Comparison of ENCODE assay signal across 8 cellular contexts in genomic region chr5:150624334-150625163, GRCh38. TPM values are rescaled to one million over a fixed set of nuclear protein-coding genes. Genes with fewer than 3 reads are reported as not detected.
DNase-seq lines count a peak whose midpoint lies in the region; ATAC-seq and TF ChIP-seq lines count a peak whose summit lies in the region.

No MANE protein-coding gene starts in this region.

- H3K79me2 ChIP-seq in hepatocyte, result peaks cover 10% of the 10 kb centered on the region

- intact Hi-C loops in adrenal gland (cut with DNase I), result no loop called here

- H3K9me2 ChIP-seq in hepatocyte (replicated peaks; ENCODE audit: insufficient read depth), result no peaks in the 10 kb centered on the region

- peak in 1 of 2 donors; percentile 19 for TF ChIP-seq POLR2A in adrenal gland (IDR thresholded peaks at IDR 0.05)

- H3K27ac ChIP-seq in adrenal gland (peak overlapping the region; percentile 27 to 97 (median 90)), hepatocyte (peak overlapping the region; percentile 15), skin epidermis (peak overlapping the region; percentile 3 to 93 (median 82))

- H3K9me3 ChIP-seq in NT2/D1 (ENCODE audit: insufficient read depth, low read length), result no peaks in the 10 kb centered on the region
- no peaks in the 10 kb centered on the region for H3K9me3 ChIP-seq in adrenal gland (replicated peaks in 1 of 3)
- H3K9me3 ChIP-seq in hepatocyte (ENCODE audit: low read depth), result no peaks in the 10 kb centered on the region

- H3K4me2 ChIP-seq in hepatocyte, result peak overlapping the region; percentile 99

- TF ChIP-seq CTCF in adrenal gland (IDR thresholded peaks at IDR 0.05) (peak in 2 of 6 experiments; percentile 5 to 14), hepatocyte (IDR thresholded peaks at IDR 0.05; ENCODE audit: poor library complexity) (no peak)

- H2AFZ ChIP-seq in hepatocyte, result peak overlapping the region; percentile 37

- H3K27me3 ChIP-seq in NT2/D1 (ENCODE audit: insufficient read depth, insufficient read length) (peaks cover 13% of the 10 kb centered on the region), adrenal gland (no peaks in the 10 kb centered on the region), hepatocyte (no peaks in the 10 kb centered on the region)

- H3K36me3 ChIP-seq in NT2/D1 (ENCODE audit: insufficient read depth, insufficient read length, low read length) (no peaks in the 10 kb centered on the region), adrenal gland (replicated peaks in 1 of 2) (no peaks in the 10 kb centered on the region), hepatocyte (replicated peaks; ENCODE audit: insufficient read depth, low read depth) (no peaks in the 10 kb centered on the region)

- no peaks in the 10 kb centered on the region for H4K20me1 ChIP-seq in hepatocyte (ENCODE audit: insufficient read depth, poor library complexity, severe bottlenecking)

- peaks cover 18% of the 10 kb centered on the region for H3K4me1 ChIP-seq in NT2/D1 (ENCODE audit: insufficient read depth, insufficient read length)
- peaks cover 34 to 56% of the 10 kb centered on the region in 2 donors for H3K4me1 ChIP-seq in adrenal gland (replicated peaks in 1 of 2)
- peaks cover 19% of the 10 kb centered on the region for H3K4me1 ChIP-seq in hepatocyte (ENCODE audit: insufficient read depth)

- peak overlapping the region; percentile 45 for H3K4me3 ChIP-seq in NT2/D1 (ENCODE audit: insufficient read length, low read depth)
- H3K4me3 ChIP-seq in adrenal gland, result peak overlapping the region; percentile 91 to 97 (median 94)
- peak overlapping the region; percentile 52 for H3K4me3 ChIP-seq in hepatocyte
- peak overlapping the region; percentile 47 to 67 (median 56) for H3K4me3 ChIP-seq in skin epidermis

- H3K9ac ChIP-seq in NT2/D1 (ENCODE audit: insufficient read length, low read depth), result peak overlapping the region; percentile 64

- WGBS in adrenal gland, 4 donors, result 3 to 17% (median 7%) methylated on average over 6 to 74 of the region's 74 CpGs
- WGBS in hepatocyte (ENCODE audit: low lambda C conversion rate, missing lambda C conversion rate), result 10% methylated on average over 23 of the region's 74 CpGs

- ATAC-seq in GM19438 (IDR thresholded peaks at IDR 0.05; ENCODE audit: low read depth, unreplicated experiment), result peak; percentile 36
- ATAC-seq in GM19324 (IDR thresholded peaks at IDR 0.05; ENCODE audit: low FRiP score, unreplicated experiment), result no peak

- DNase-seq in AG20443 (ENCODE audit: low spot score) (peak; percentile 84), NT2/D1 (ENCODE audit: low read depth, low spot score) (no peak), adrenal gland (peak in 4 of 7 donors; percentile 52 to 63 (median 54)), hepatocyte (ENCODE audit: low spot score) (peak; percentile 62), NCI-H510A (lab: John Stamatoyannopoulos, UW) (no peak)

RNA-seq across cellular contexts. Expression of gene SYNPO, which starts 15.9 kb away (rescaled TPM):
- total RNA-seq in adrenal gland, result 100 to 1,000 TPM in 5 of 8 donors, 10 to 100 TPM in 3; 86.8 to 293 (median 151) TPM
- 100 to 1,000 TPM in 2 of 3 donors, 10 to 100 TPM in 1; 59.4 to 254 (median 108) TPM for polyA plus RNA-seq in adrenal gland
- total RNA-seq in hepatocyte, result 6.9 and 8.4 TPM in 2 replicates
- 5.3 and 7.1 TPM in 2 replicates for polyA plus RNA-seq in hepatocyte

RNA-seq across cellular contexts. Expression of gene MYOZ3, which starts 36.5 kb away (rescaled TPM):
- total RNA-seq in adrenal gland, result 1 to 10 TPM in 1 of 8 donors, under 1 TPM in 6, not detected in 1; 0.12 to 1.9 (median 0.42) TPM
- 1 to 10 TPM in 1 of 3 donors, under 1 TPM in 2; 0.16 to 1.4 (median 0.51) TPM for polyA plus RNA-seq in adrenal gland
- 0.92 and 1.1 TPM in 2 replicates for total RNA-seq in hepatocyte
- 0.83 and 1.8 TPM in 2 replicates for polyA plus RNA-seq in hepatocyte

Comparison
In these comparisons a context has a peak if more than half of its experiments do, and no peak if none do; other contexts are left out.
1. DNase-seq: peak in AG20443 (single experiment), adrenal gland (4 of 7) and hepatocyte (single experiment); none in NT2/D1 (single experiment) and NCI-H510A (single experiment).
2. H3K27ac ChIP-seq: peak in every context shown above with its lines; median percentile 90 in adrenal gland; 82 in skin epidermis; 15 in hepatocyte.
3. Peak in every context shown above with its lines, with median percentiles within 50 percentile points of each other: H3K4me3 ChIP-seq.